In genomic region chr1:26500488-26501175, GRCh38 we compare ENCODE assay signal across 1 cellular context.
TF ChIP-seq lines count a peak whose summit lies in the region.

No MANE protein-coding gene starts in this region.

TF ChIP-seq in HepG2, 621 proteins besides CTCF, POLR2A, EP300 and RAD21 (continued from another document and continues in another):
- TF ChIP-seq ZNF678 (CRISPR knock-in tag; IDR thresholded peaks at IDR 0.05) (no peak), ZNF567 (CRISPR knock-in tag; IDR thresholded peaks at IDR 0.05; ENCODE audit: borderline replicate concordance) (peak; percentile 75; the same call in 1 of the 2 replicates), MIER3 (CRISPR knock-in tag; IDR thresholded peaks at IDR 0.05; ENCODE audit: borderline replicate concordance) (peak; percentile 35; the same call in 1 of the 2 replicates), ZNF484 (CRISPR knock-in tag; IDR thresholded peaks at IDR 0.05; ENCODE audit: borderline replicate concordance, low read depth) (no peak), MEIS1 (CRISPR knock-in tag; IDR thresholded peaks at IDR 0.05; ENCODE audit: borderline replicate concordance) (peak; percentile 72; the same call in 1 of the 2 replicates), IKZF4 (CRISPR knock-in tag; IDR thresholded peaks at IDR 0.05; ENCODE audit: borderline replicate concordance, low read depth, not compliant biosample characterization) (no peak), CHD2 (IDR thresholded peaks at IDR 0.05; ENCODE audit: low read depth, low read length) (0 out of 2 replicates have a peak, but pooled peaks have one; percentile 44), ZSCAN25 (CRISPR knock-in tag; IDR thresholded peaks at IDR 0.05) (no peak), CREM (IDR thresholded peaks at IDR 0.05) (no peak), CREM (CRISPR knock-in tag; IDR thresholded peaks at IDR 0.05) (no peak), ZNF614 (CRISPR knock-in tag; IDR thresholded peaks at IDR 0.05; ENCODE audit: borderline replicate concordance) (no peak), ZNF816 (CRISPR knock-in tag; IDR thresholded peaks at IDR 0.05; ENCODE audit: borderline replicate concordance) (peak; percentile 83), ZNF451 (CRISPR knock-in tag; IDR thresholded peaks at IDR 0.05) (peak; percentile 65; the same call in 1 of the 2 replicates), HES4 (CRISPR knock-in tag; IDR thresholded peaks at IDR 0.05; ENCODE audit: borderline replicate concordance) (peak; percentile 92), ZNF530 (CRISPR knock-in tag; IDR thresholded peaks at IDR 0.05; ENCODE audit: low read depth) (no peak), ZFP62 (CRISPR knock-in tag; IDR thresholded peaks at IDR 0.05) (no peak), ZNF224 (CRISPR knock-in tag; IDR thresholded peaks at IDR 0.05) (peak; percentile 86), ZNF10 (CRISPR knock-in tag; IDR thresholded peaks at IDR 0.05; ENCODE audit: borderline replicate concordance, low read depth) (no peak), HDAC1 (CRISPR knock-in tag; IDR thresholded peaks at IDR 0.05) (peak; percentile 79), ZNF3 (CRISPR knock-in tag; IDR thresholded peaks at IDR 0.05) (no peak), SNAPC4 (CRISPR knock-in tag; IDR thresholded peaks at IDR 0.05) (0 out of 2 replicates have a peak, but pooled peaks have one; percentile 19), MYPOP (CRISPR knock-in tag; IDR thresholded peaks at IDR 0.05) (peak; percentile 80), ZBTB1 (CRISPR knock-in tag; IDR thresholded peaks at IDR 0.05; ENCODE audit: borderline replicate concordance) (no peak), ZNF773 (CRISPR knock-in tag; IDR thresholded peaks at IDR 0.05; ENCODE audit: borderline replicate concordance) (no peak), NFKBIZ (CRISPR knock-in tag; IDR thresholded peaks at IDR 0.05) (no peak), ZBTB40 (IDR thresholded peaks at IDR 0.05) (no peak), ZBTB40 (CRISPR knock-in tag; IDR thresholded peaks at IDR 0.05) (0 out of 2 replicates have a peak, but pooled peaks have one; percentile 35), ZHX2 (IDR thresholded peaks at IDR 0.05; ENCODE audit: low read depth) (no peak; the same call in 1 of the 2 replicates), ZHX2 (CRISPR knock-in tag; IDR thresholded peaks at IDR 0.05; ENCODE audit: borderline replicate concordance) (peak; percentile 36; the same call in 1 of the 2 replicates), FOSL1 (CRISPR knock-in tag; IDR thresholded peaks at IDR 0.05; ENCODE audit: borderline replicate concordance) (no peak), GATA4 (IDR thresholded peaks at IDR 0.05; ENCODE audit: borderline replicate concordance, low read depth) (no peak), IRF2 (CRISPR knock-in tag; IDR thresholded peaks at IDR 0.05) (peak; percentile 69), REL (CRISPR knock-in tag; conservative IDR thresholded peaks at IDR 0.05) (peak; percentile 69; the same call in 1 of the 2 replicates)
- TF ChIP-seq, protein P1, sequence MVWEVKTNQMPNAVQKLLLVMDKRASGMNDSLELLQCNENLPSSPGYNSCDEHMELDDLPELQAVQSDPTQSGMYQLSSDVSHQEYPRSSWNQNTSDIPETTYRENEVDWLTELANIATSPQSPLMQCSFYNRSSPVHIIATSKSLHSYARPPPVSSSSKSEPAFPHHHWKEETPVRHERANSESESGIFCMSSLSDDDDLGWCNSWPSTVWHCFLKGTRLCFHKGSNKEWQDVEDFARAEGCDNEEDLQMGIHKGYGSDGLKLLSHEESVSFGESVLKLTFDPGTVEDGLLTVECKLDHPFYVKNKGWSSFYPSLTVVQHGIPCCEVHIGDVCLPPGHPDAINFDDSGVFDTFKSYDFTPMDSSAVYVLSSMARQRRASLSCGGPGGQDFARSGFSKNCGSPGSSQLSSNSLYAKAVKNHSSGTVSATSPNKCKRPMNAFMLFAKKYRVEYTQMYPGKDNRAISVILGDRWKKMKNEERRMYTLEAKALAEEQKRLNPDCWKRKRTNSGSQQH (CRISPR knock-in tag; IDR thresholded peaks at IDR 0.05; ENCODE audit: low read depth): peak; percentile 22; the same call in 1 of the 2 replicates
